Comparison of ENCODE assay signal across 22 cellular contexts in the genomic region with DNA sequence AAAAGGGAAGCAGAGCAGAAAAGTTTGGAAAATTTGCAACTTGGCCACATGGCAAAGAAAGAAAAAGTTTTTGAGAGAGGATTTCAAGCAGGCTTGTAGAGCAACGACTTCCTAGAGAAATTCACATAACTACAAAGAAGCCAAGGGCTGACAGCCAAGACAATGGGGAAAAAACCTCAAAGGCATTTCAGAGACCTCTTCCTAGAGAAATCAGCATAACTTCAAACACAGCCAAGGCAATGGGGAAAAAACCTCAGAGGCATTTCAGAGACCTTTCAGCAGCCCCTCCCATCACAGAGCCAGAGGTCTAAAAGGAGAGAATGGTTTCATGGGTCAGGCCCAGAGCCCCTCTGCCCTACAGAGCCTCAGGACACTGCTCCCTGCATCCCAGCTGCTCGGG.
"Had no signal": no experiment of that assay in that cellular context is flagged by ENCODE, and none has a peak within 500 bp of the region (broad histone marks: within the 10 kb centered on the region; RNA-seq: fewer than 3 reads in every experiment).

No MANE protein-coding gene starts in this region.

- H3K9me3 ChIP-seq: colonic mucosa, esophagus muscularis mucosa, pancreas had no signal

- H3K27me3 Mint-ChIP-seq: activated naive CD4-positive, alpha-beta T cell treated with anti-CD3 and anti-CD28 coated beads, Interleukin-2, amount 50 U/mL, for 24 hours; activated T-cell treated with anti-CD3 and anti-CD28 coated beads, Interleukin-2, amount 50 U/mL, for 24 hours; central memory CD8-positive, alpha-beta T cell; naive thymus-derived CD8-positive, alpha-beta T cell; type B pancreatic cell had no signal

- H3K4me1 Mint-ChIP-seq: central memory CD8-positive, alpha-beta T cell had no signal

- DNase-seq: activated CD4-positive, alpha-beta T cell treated with anti-CD3 and anti-CD28 coated beads for 4 hours; activated CD8-positive, alpha-beta T cell treated with anti-CD3 and anti-CD28 coated beads, Interleukin-2, amount 10 ng/mL, durations not matched to agents 7 days and 5 days; activated T-cell treated with anti-CD3 and anti-CD28 coated beads, Interleukin-2, amount 50 U/mL, for 24 hours; brain microvascular endothelial cell; colonic mucosa; foreskin fibroblast; left cardiac atrium; mesenchymal stem cell; naive thymus-derived CD8-positive, alpha-beta T cell; pancreas; stimulated activated CD4-positive, alpha-beta T cell treated with anti-CD3 and anti-CD28 coated beads, Interleukin-4, amount 100 ng/mL, for 24 hours; stomach; SW 1271; T-helper 2 cell had no signal

- H3K27ac Mint-ChIP-seq: activated CD8-positive, alpha-beta T cell treated with anti-CD3 and anti-CD28 coated beads, Interleukin-2, amount 10 ng/mL, durations not matched to agents 7 days and 5 days; activated naive CD4-positive, alpha-beta T cell treated with anti-CD3 and anti-CD28 coated beads, Interleukin-2, amount 50 U/mL, for 24 hours; activated T-cell treated with anti-CD3 and anti-CD28 coated beads, Interleukin-2, amount 50 U/mL, for 24 hours; activated T-helper 2 cell treated with anti-CD3 and anti-CD28 coated beads, Interferon-gamma antibody, Interleukin-2, Interleukin-4, amounts not matched to agents 10 μg/mL and 5 μg/mL and 100 μg/mL, durations not matched to agents 14 hours and 24 hours and 36 hours; naive thymus-derived CD8-positive, alpha-beta T cell; stimulated activated effector memory CD8-positive, alpha-beta T cell treated with anti-CD3 and anti-CD28 coated beads, Interleukin-12 subunit alpha, Interleukin-12 subunit beta, amount 100 ng/mL, for 72 hours; type B pancreatic cell had no signal

- H3K4me1 ChIP-seq: colonic mucosa, pancreas had no signal

- H3K4me3 ChIP-seq: colonic mucosa, esophagus muscularis mucosa, hepatocyte, pancreas, stomach had no signal

- H3K27ac ChIP-seq: brain microvascular endothelial cell, colonic mucosa, esophagus muscularis mucosa, hepatocyte, pancreas, stomach had no signal

- H3K27me3 ChIP-seq: brain microvascular endothelial cell, colonic mucosa, esophagus muscularis mucosa, hepatocyte, pancreas, stomach had no signal

- H3K4me3 Mint-ChIP-seq: activated CD8-positive, alpha-beta T cell treated with anti-CD3 and anti-CD28 coated beads, Interleukin-2, amount 10 ng/mL, durations not matched to agents 7 days and 5 days; activated naive CD4-positive, alpha-beta T cell treated with anti-CD3 and anti-CD28 coated beads, Interleukin-2, amount 50 U/mL, for 24 hours; activated T-cell treated with anti-CD3 and anti-CD28 coated beads, Interleukin-2, amount 50 U/mL, for 24 hours; central memory CD8-positive, alpha-beta T cell; naive thymus-derived CD8-positive, alpha-beta T cell; stimulated activated effector memory CD8-positive, alpha-beta T cell treated with anti-CD3 and anti-CD28 coated beads, Interleukin-12 subunit alpha, Interleukin-12 subunit beta, amount 100 ng/mL, for 72 hours; type B pancreatic cell had no signal

- H3K4me2 ChIP-seq: hepatocyte had no signal

- ATAC-seq: activated CD8-positive, alpha-beta T cell treated with anti-CD3 and anti-CD28 coated beads, Interleukin-2, amount 10 ng/mL, durations not matched to agents 7 days and 5 days; left cardiac atrium; naive thymus-derived CD8-positive, alpha-beta T cell; pancreas; sciatic nerve; stimulated activated effector memory CD8-positive, alpha-beta T cell treated with anti-CD3 and anti-CD28 coated beads, Interleukin-12 subunit alpha, Interleukin-12 subunit beta, amount 100 ng/mL, for 72 hours had no signal

- H2AFZ ChIP-seq: hepatocyte had no signal
